12 cellular contexts compared by ENCODE assay signal in genomic region chr2:138059967-138060635, GRCh38.
DNase-seq lines count a peak whose midpoint lies in the region; ATAC-seq, FAIRE-seq and TF ChIP-seq lines count a peak whose summit lies in the region.
"Had no signal": no experiment of that assay in that cellular context is flagged by ENCODE, and none has a peak within 500 bp of the region (broad histone marks: within the 10 kb centered on the region; RNA-seq: fewer than 3 reads in every experiment).

No MANE protein-coding gene starts in this region.

- CTCF ChIA-PET in A549 (lab: Yijun Ruan, JAX) = interaction anchor here (1.2 to 1.3 kb wide), 2 partner anchors 37 to 96 kb away, joined by 3 read pairs; partner anchors contain the start of gene HNMT

- no peak for FAIRE-seq in A549 (lab: Jason Lieb, UNC)
- peak; percentile 90 for FAIRE-seq in HTR-8/SVneo (lab: Jason Lieb, UNC)

- POLR2A ChIA-PET in A549 (lab: Yijun Ruan, JAX) = interaction anchor here (1.5 kb wide), 1 partner anchor 12 kb away, joined by 5 read pairs; no protein-coding TSS in a partner anchor

- no peak overlapping the region for H3K23ac ChIP-seq in H9 (ENCODE audit: insufficient read length, low read depth, low read length)

- no peak overlapping the region for H2BK15ac ChIP-seq in H9 (ENCODE audit: low read depth, low read length)

- H3K27ac ChIP-seq in A549 = peak overlapping the region; percentile 45 to 60; a peak in 5 of 6 replicates
- peak overlapping the region; percentile 48 for H3K27ac ChIP-seq in RWPE2 (ENCODE audit: poor library complexity, severe bottlenecking)
- no peak overlapping the region for H3K27ac ChIP-seq in vagina
- H3K27ac ChIP-seq in GM23338 (ENCODE audit: low read depth) = no peak overlapping the region
- H3K27ac ChIP-seq in H9 (ENCODE audit: insufficient read length, low read depth, low read length) = no peak overlapping the region
- H3K27ac ChIP-seq: Peyer's patch had no signal

- H3K4me1 ChIP-seq in A549 (peaks cover 24% of the 10 kb centered on the region), RWPE2 (ENCODE audit: insufficient read depth, poor library complexity, severe bottlenecking) (peaks cover 12% of the 10 kb centered on the region), vagina (no peaks in the 10 kb centered on the region), GM23338 (ENCODE audit: insufficient read depth) (no peaks in the 10 kb centered on the region), H9 (ENCODE audit: insufficient read depth, low read length) (no peaks in the 10 kb centered on the region)
- H3K4me1 ChIP-seq: HAP-1, Peyer's patch had no signal

- TF ChIP-seq EP300 in A549 (IDR thresholded peaks at IDR 0.05) = peak; percentile 84 to 86; a peak in 4 of 5 replicates

- no peaks in the 10 kb centered on the region for H3K9me2 ChIP-seq in GM23338 (ENCODE audit: insufficient read depth)

- H3K56ac ChIP-seq in H9 (ENCODE audit: insufficient read length, low read depth, low read length) = no peak overlapping the region

- TF ChIP-seq POLR2A in A549 (IDR thresholded peaks at IDR 0.05; ENCODE audit: low read length) (no peak), vagina (IDR thresholded peaks at IDR 0.05) (no peak)

- H3K9ac ChIP-seq in H9 (ENCODE audit: extremely low read depth, insufficient read length, low read length) = no peak overlapping the region

- no peak overlapping the region for H2BK120ac ChIP-seq in H9 (ENCODE audit: low read depth, low read length, poor library complexity, severe bottlenecking)

- no peaks in the 10 kb centered on the region for H3K4me1 Mint-ChIP-seq in GM23338
- H3K4me1 Mint-ChIP-seq in H9 = no peaks in the 10 kb centered on the region
- H3K4me1 Mint-ChIP-seq: activated naive CD8-positive, alpha-beta T cell treated with anti-CD3 and anti-CD28 coated beads, Interleukin-2, amount 10 ng/mL, durations not matched to agents 7 days and 5 days; CD4-positive, CD25-positive, alpha-beta regulatory T cell had no signal

- H3K4me3 Mint-ChIP-seq in GM23338 (no peak overlapping the region), H9 (no peak overlapping the region)
- H3K4me3 Mint-ChIP-seq: activated naive CD8-positive, alpha-beta T cell treated with anti-CD3 and anti-CD28 coated beads, Interleukin-2, amount 10 ng/mL, durations not matched to agents 7 days and 5 days; CD4-positive, CD25-positive, alpha-beta regulatory T cell had no signal

- TF ChIP-seq CTCF in A549 (IDR thresholded peaks at IDR 0.05) = no peak
- TF ChIP-seq CTCF in RWPE2 (IDR thresholded peaks at IDR 0.05; ENCODE audit: poor library complexity, severe bottlenecking) = no peak
- TF ChIP-seq CTCF in vagina (IDR thresholded peaks at IDR 0.05) = no peak
- TF ChIP-seq CTCF in GM23338 (conservative IDR thresholded peaks at IDR 0.05; ENCODE audit: low read depth in 2 of 2) = no peak
- no peak for TF ChIP-seq CTCF in H9 (conservative IDR thresholded peaks at IDR 0.05)

- H3K27ac Mint-ChIP-seq in GM23338 (no peak overlapping the region), H9 (no peak overlapping the region)
- H3K27ac Mint-ChIP-seq: activated naive CD8-positive, alpha-beta T cell treated with anti-CD3 and anti-CD28 coated beads, Interleukin-2, amount 10 ng/mL, durations not matched to agents 7 days and 5 days; CD4-positive, CD25-positive, alpha-beta regulatory T cell had no signal

- H3K9me3 ChIP-seq in A549 (peaks cover 7% of the 10 kb centered on the region; the same call in 1 of the 3 replicates), RWPE2 (ENCODE audit: severe bottlenecking) (no peaks in the 10 kb centered on the region), vagina (no peaks in the 10 kb centered on the region), H9 (ENCODE audit: control insufficient read depth, low read depth, low read length) (no peaks in the 10 kb centered on the region)
- H3K9me3 ChIP-seq: HAP-1, Peyer's patch had no signal

- H3K27me3 Mint-ChIP-seq in GM23338 (ENCODE audit: insufficient read depth, low read depth, poor library complexity) (no peaks in the 10 kb centered on the region), H9 (ENCODE audit: low read depth) (no peaks in the 10 kb centered on the region)
- H3K27me3 Mint-ChIP-seq: activated naive CD8-positive, alpha-beta T cell treated with anti-CD3 and anti-CD28 coated beads, Interleukin-2, amount 10 ng/mL, durations not matched to agents 7 days and 5 days; CD4-positive, CD25-positive, alpha-beta regulatory T cell had no signal

- DNase-seq in A549 (ENCODE audit: low read depth in 1 of 2, low spot score in 1 of 2) = peak; percentile 7 to 92
- DNase-seq in HTR-8/SVneo (ENCODE audit: insufficient read length, low spot score) = peak; percentile 44
- DNase-seq in RWPE2 (ENCODE audit: low spot score) = peak; percentile 89
- peak; percentile 90 for DNase-seq in Right ventricle myocardium superior
- no peak for DNase-seq in vagina (ENCODE audit: extremely low spot score in 2 of 2)
- no peak for DNase-seq in cortex of kidney (lab: John Stamatoyannopoulos, UW)
- DNase-seq in GM23338 (ENCODE audit: low spot score) = no peak
- DNase-seq in H9 = no peak
- DNase-seq: activated naive CD8-positive, alpha-beta T cell treated with anti-CD3 and anti-CD28 coated beads, Interleukin-2, amount 10 ng/mL, durations not matched to agents 7 days and 5 days; CD4-positive, CD25-positive, alpha-beta regulatory T cell had no signal

- H3K4me3 ChIP-seq in A549 = no peak overlapping the region
- H3K4me3 ChIP-seq in RWPE2 (ENCODE audit: severe bottlenecking) = no peak overlapping the region
- no peak overlapping the region for H3K4me3 ChIP-seq in vagina
- no peak overlapping the region for H3K4me3 ChIP-seq in GM23338
- H3K4me3 ChIP-seq: HAP-1, Peyer's patch had no signal

- H3K36me3 ChIP-seq in RWPE2 (ENCODE audit: low read depth) = no peaks in the 10 kb centered on the region
- H3K36me3 ChIP-seq in vagina = no peaks in the 10 kb centered on the region
- no peaks in the 10 kb centered on the region for H3K36me3 ChIP-seq in GM23338 (ENCODE audit: insufficient read depth)
- H3K36me3 ChIP-seq: HAP-1, Peyer's patch had no signal

- 0% methylated on average over 2 of the region's 2 CpGs for WGBS in A549 (ENCODE audit: missing lambda C conversion rate)
- no CpG with 5 or more reads among the region's 2 CpGs for WGBS in H9 (ENCODE audit: extremely low coverage, insufficient read length, low lambda C conversion rate)

- no peak overlapping the region for H2AFZ ChIP-seq in GM23338
- no peak overlapping the region for H2AFZ ChIP-seq in H9 (ENCODE audit: low read length)

- no peak overlapping the region for H2BK12ac ChIP-seq in H9 (ENCODE audit: insufficient read length, low read depth, low read length)

- H4K20me1 ChIP-seq in GM23338 (replicated peaks; ENCODE audit: insufficient read depth) (no peaks in the 10 kb centered on the region), H9 (ENCODE audit: control insufficient read depth, insufficient read depth, insufficient read length) (no peaks in the 10 kb centered on the region)

- H3K27me3 ChIP-seq in RWPE2 (ENCODE audit: insufficient read depth, poor library complexity, severe bottlenecking) = no peaks in the 10 kb centered on the region
- no peaks in the 10 kb centered on the region for H3K27me3 ChIP-seq in vagina
- H3K27me3 ChIP-seq in GM23338 (ENCODE audit: insufficient read depth) = no peaks in the 10 kb centered on the region
- H3K27me3 ChIP-seq in H9 (ENCODE audit: insufficient read depth, low read length) = no peaks in the 10 kb centered on the region
- H3K27me3 ChIP-seq: Peyer's patch had no signal

- no peaks in the 10 kb centered on the region for H3K79me1 ChIP-seq in H9 (ENCODE audit: insufficient read depth, low read depth, low read length, poor library complexity, severe bottlenecking)

- ATAC-seq in A549 (peak; percentile 85 to 91), RWPE2 (ENCODE audit: low read depth) (peak; percentile 86), Right ventricle myocardium superior (ENCODE audit: poor library complexity) (peak; percentile 90), GM23338 (no peak)

- H3K4me2 ChIP-seq in A549 = peak overlapping the region; percentile 68
- no peak overlapping the region for H3K4me2 ChIP-seq in GM23338
- no peak overlapping the region for H3K4me2 ChIP-seq in H9 (ENCODE audit: insufficient read depth, insufficient read length, low read length)

- no peak overlapping the region for H4K8ac ChIP-seq in H9 (replicated peaks; ENCODE audit: insufficient read length, low read depth, low read length)

- H3F3A ChIP-seq in GM23338 (replicated peaks; ENCODE audit: low read depth) = no peaks in the 10 kb centered on the region

- H3T11ph ChIP-seq in H9 (ENCODE audit: low read length) = no peak overlapping the region

- no peak overlapping the region for H2BK20ac ChIP-seq in H9 (ENCODE audit: low read depth, low read length, poor library complexity, severe bottlenecking)

- intact Hi-C loops in Right ventricle myocardium superior (cut with DNase I) (no loop called here), vagina (cut with DNase I) (no loop called here)

- no peaks in the 10 kb centered on the region for H3K36me3 Mint-ChIP-seq in GM23338 (ENCODE audit: low read depth)
- no peaks in the 10 kb centered on the region; a peak in 1 of 7 replicates for H3K36me3 Mint-ChIP-seq in H9 (ENCODE audit: insufficient read depth in 1 of 3, low read depth in 3 of 3)
- H3K36me3 Mint-ChIP-seq: activated naive CD8-positive, alpha-beta T cell treated with anti-CD3 and anti-CD28 coated beads, Interleukin-2, amount 10 ng/mL, durations not matched to agents 7 days and 5 days; CD4-positive, CD25-positive, alpha-beta regulatory T cell had no signal

- no peak overlapping the region for H2AK5ac ChIP-seq in H9 (ENCODE audit: insufficient read length, low read length)

- H4K91ac ChIP-seq in H9 (ENCODE audit: insufficient read length, low read depth, low read length) = no peak overlapping the region

- no peak overlapping the region for H3K18ac ChIP-seq in H9 (ENCODE audit: insufficient read length, low read depth, low read length)

- no peak overlapping the region for H3K14ac ChIP-seq in H9 (ENCODE audit: insufficient read depth, low read length)

- H4K5ac ChIP-seq in H9 (ENCODE audit: insufficient read length, low read depth, low read length) = no peak overlapping the region

- no peak overlapping the region for H2BK5ac ChIP-seq in H9 (ENCODE audit: insufficient read length, low read length)

- no peak overlapping the region for H3K4ac ChIP-seq in H9 (ENCODE audit: low read depth, low read length)

- TF ChIP-seq RAD21 in A549 (conservative IDR thresholded peaks at IDR 0.05 in 1 of 2, IDR thresholded peaks at IDR 0.05 in 1 of 2) = peak; percentile 18 to 63; a peak in 4 of 5 replicates

- H3K79me2 ChIP-seq in GM23338 (replicated peaks; ENCODE audit: insufficient read depth) = no peaks in the 10 kb centered on the region
- H3K79me2 ChIP-seq in H9 (ENCODE audit: insufficient read depth, low read length) = no peaks in the 10 kb centered on the region

- no peaks in the 10 kb centered on the region for H3K9me3 Mint-ChIP-seq in GM23338
- no peaks in the 10 kb centered on the region for H3K9me3 Mint-ChIP-seq in H9
- H3K9me3 Mint-ChIP-seq: activated naive CD8-positive, alpha-beta T cell treated with anti-CD3 and anti-CD28 coated beads, Interleukin-2, amount 10 ng/mL, durations not matched to agents 7 days and 5 days had no signal

- no peaks in the 10 kb centered on the region for H3K23me2 ChIP-seq in H9 (ENCODE audit: insufficient read length, low read depth, low read length, poor library complexity, severe bottlenecking)

TF ChIP-seq in GM23338, 12 proteins besides CTCF, POLR2A, EP300 and RAD21:
- TF ChIP-seq ZNF114 (CRISPR knock-in tag; IDR thresholded peaks at IDR 0.05) = no peak

Comparison
In these comparisons a context has a peak if more than half of its experiments do, and no peak if none do; other contexts are left out.
1. DNase-seq: peak in A549 (2 of 2), HTR-8/SVneo (single experiment), RWPE2 (single experiment) and Right ventricle myocardium superior (single experiment); none in vagina (0 of 2), cortex of kidney (single experiment), GM23338 (single experiment) and H9 (single experiment).
2. H3K27ac ChIP-seq: peak in A549 (2 of 2) and RWPE2 (single experiment); none in vagina (single experiment), GM23338 (single experiment) and H9 (single experiment).